In genomic region chr7:44678468-44679179, GRCh38 we compare ENCODE assay signal across 1 cellular context.
TF ChIP-seq lines count a peak whose summit lies in the region.

No MANE protein-coding gene starts in this region.

TF ChIP-seq in HepG2, 621 proteins besides CTCF, POLR2A, EP300 and RAD21 (continued from another document and continues in another):
- TF ChIP-seq PRDM4 (CRISPR knock-in tag; IDR thresholded peaks at IDR 0.05; ENCODE audit: borderline replicate concordance) (no peak), PITX1 (CRISPR knock-in tag; IDR thresholded peaks at IDR 0.05) (no peak), AGO1 (IDR thresholded peaks at IDR 0.05; ENCODE audit: low read depth, low read length, poor library complexity, severe bottlenecking) (no peak), ISL2 (CRISPR knock-in tag; IDR thresholded peaks at IDR 0.05) (0 out of 2 replicates have a peak, but pooled peaks have one; percentile 14), ZNF761 (CRISPR knock-in tag; conservative IDR thresholded peaks at IDR 0.05) (no peak), ZC3H13 (CRISPR knock-in tag; IDR thresholded peaks at IDR 0.05) (no peak), GFI1 (CRISPR knock-in tag; IDR thresholded peaks at IDR 0.05; ENCODE audit: borderline replicate concordance) (peak; percentile 72), ZNF260 (CRISPR knock-in tag; IDR thresholded peaks at IDR 0.05; ENCODE audit: borderline replicate concordance, low read depth) (no peak), TEAD3 (CRISPR knock-in tag; optimal IDR thresholded peaks at IDR 0.05; ENCODE audit: borderline replicate concordance) (peak; percentile 61), HMG20A (CRISPR knock-in tag; IDR thresholded peaks at IDR 0.05; ENCODE audit: borderline replicate concordance) (peak; percentile 49; the same call in 1 of the 2 replicates), ZNF275 (CRISPR knock-in tag; IDR thresholded peaks at IDR 0.05; ENCODE audit: borderline replicate concordance) (no peak), ATF3 (CRISPR knock-in tag; IDR thresholded peaks at IDR 0.05) (peak; percentile 70; the same call in 1 of the 2 replicates), ZNF121 (CRISPR knock-in tag; IDR thresholded peaks at IDR 0.05) (no peak; the same call in 1 of the 2 replicates), NONO (IDR thresholded peaks at IDR 0.05) (no peak), NONO (CRISPR knock-in tag; conservative IDR thresholded peaks at IDR 0.05) (0 out of 2 replicates have a peak, but pooled peaks have one; percentile 28), MAZ (IDR thresholded peaks at IDR 0.05; ENCODE audit: borderline replicate concordance, low read depth, low read length) (no peak), MAZ (CRISPR knock-in tag; IDR thresholded peaks at IDR 0.05; ENCODE audit: low read depth) (0 out of 2 replicates have a peak, but pooled peaks have one; percentile 14), ARID3A (IDR thresholded peaks at IDR 0.05; ENCODE audit: low read depth, low read length) (peak; percentile 56; the same call in 1 of the 2 replicates), NR2F6 (IDR thresholded peaks at IDR 0.05) (peak; percentile 60), NR2F6 (CRISPR knock-in tag; IDR thresholded peaks at IDR 0.05) (peak; percentile 76; the same call in 1 of the 2 replicates), ZNF749 (CRISPR knock-in tag; IDR thresholded peaks at IDR 0.05; ENCODE audit: borderline replicate concordance) (no peak), TCF7L2 (IDR thresholded peaks at IDR 0.05; ENCODE audit: low read depth, low read length) (no peak), ZFP91 (CRISPR knock-in tag; IDR thresholded peaks at IDR 0.05; ENCODE audit: borderline replicate concordance) (peak; percentile 29; the same call in 1 of the 2 replicates), MAFK (conservative IDR thresholded peaks at IDR 0.05 in 1 of 2, IDR thresholded peaks at IDR 0.05 in 1 of 2; ENCODE audit: low read length in 2 of 2) (peak; percentile 28 to 65; a peak in 2 of 4 replicates), ATF7 (IDR thresholded peaks at IDR 0.05) (peak; percentile 70; the same call in 1 of the 2 replicates), ATF7 (CRISPR knock-in tag; IDR thresholded peaks at IDR 0.05) (no peak), ZMYM4 (CRISPR knock-in tag; IDR thresholded peaks at IDR 0.05) (0 out of 2 replicates have a peak, but pooled peaks have one; percentile 18), RFXAP (CRISPR knock-in tag; IDR thresholded peaks at IDR 0.05; ENCODE audit: borderline replicate concordance) (0 out of 2 replicates have a peak, but pooled peaks have one; percentile 32), ZNF331 (CRISPR knock-in tag; IDR thresholded peaks at IDR 0.05) (peak; percentile 80; the same call in 1 of the 2 replicates), BCL6 (CRISPR knock-in tag; IDR thresholded peaks at IDR 0.05) (peak; percentile 72), ZNF18 (CRISPR knock-in tag; IDR thresholded peaks at IDR 0.05; ENCODE audit: insufficient replicate concordance) (no peak), DR1 (CRISPR knock-in tag; IDR thresholded peaks at IDR 0.05) (peak; percentile 30; the same call in 1 of the 2 replicates), ZBTB39 (CRISPR knock-in tag; IDR thresholded peaks at IDR 0.05) (0 out of 2 replicates have a peak, but pooled peaks have one; percentile 41), ZNF704 (CRISPR knock-in tag; IDR thresholded peaks at IDR 0.05; ENCODE audit: borderline replicate concordance) (no peak), NR2C2 (CRISPR knock-in tag; IDR thresholded peaks at IDR 0.05; ENCODE audit: borderline replicate concordance) (peak; percentile 48; the same call in 1 of the 2 replicates), ZBTB34 (CRISPR knock-in tag; IDR thresholded peaks at IDR 0.05) (0 out of 2 replicates have a peak, but pooled peaks have one; percentile 38), ZNF614 (CRISPR knock-in tag; IDR thresholded peaks at IDR 0.05; ENCODE audit: borderline replicate concordance) (0 out of 2 replicates have a peak, but pooled peaks have one; percentile 48), NBN (conservative IDR thresholded peaks at IDR 0.05) (no peak), SAP130 (CRISPR knock-in tag; IDR thresholded peaks at IDR 0.05; ENCODE audit: low read depth) (peak; percentile 63), ZNF468 (CRISPR knock-in tag; IDR thresholded peaks at IDR 0.05) (no peak), SKI (IDR thresholded peaks at IDR 0.05; ENCODE audit: partially characterized antibody) (peak; percentile 54), ZFY (CRISPR knock-in tag; IDR thresholded peaks at IDR 0.05) (0 out of 2 replicates have a peak, but pooled peaks have one; percentile 26), ZSCAN9 (CRISPR knock-in tag; IDR thresholded peaks at IDR 0.05; ENCODE audit: borderline replicate concordance) (peak; percentile 21; the same call in 1 of the 2 replicates), PRDM15 (CRISPR knock-in tag; IDR thresholded peaks at IDR 0.05) (no peak)
